In the genomic region with DNA sequence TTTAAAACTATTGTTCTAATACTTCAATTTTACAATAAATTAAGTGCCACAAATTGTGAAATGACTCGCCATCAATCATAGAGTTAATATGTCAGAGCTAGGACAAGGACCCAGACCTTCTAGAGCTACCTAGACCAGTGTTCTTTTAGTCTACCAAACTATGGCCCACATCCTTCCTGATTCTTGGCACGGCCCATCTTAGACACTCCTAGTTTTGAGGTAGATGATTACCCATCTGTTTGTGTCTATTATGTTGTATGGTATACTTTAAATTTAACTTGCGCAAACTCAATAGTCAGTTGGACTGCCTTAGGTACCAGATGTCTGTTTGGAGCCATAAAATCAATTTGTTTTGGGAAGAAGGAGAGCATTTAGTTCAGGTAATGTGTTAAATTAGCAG, we compare ENCODE assay signal across 25 cellular contexts. TPM values are rescaled to one million over a fixed set of nuclear protein-coding genes. Genes with fewer than 3 reads are reported as not detected.
"Had no signal": no experiment of that assay in that cellular context is flagged by ENCODE, and none has a peak within 500 bp of the region (broad histone marks: within the 10 kb centered on the region; RNA-seq: fewer than 3 reads in every experiment).

No MANE protein-coding gene starts in this region.

- H3K4me2 ChIP-seq: SK-N-SH had no signal

- H3K9ac ChIP-seq: SK-N-SH had no signal

- DNase-seq: KBM-7; MV-4-11; NCI-H1048; NCI-H1105; NCI-H1417; NCI-H1436 treated with DMSO at 0.1 percent for 48 hours; NCI-H1694; NCI-H187 treated with DMSO at 0.1 percent for 48 hours; NCI-H2029 treated with DMSO at 0.1 percent for 48 hours; NCI-H2171 treated with DMSO at 0.1 percent for 48 hours; NCI-H524; NCI-H526 treated with DMSO at 0.1 percent for 48 hours; NCI-H748 treated with DMSO at 0.1 percent for 48 hours; NK-92 treated with Interleukin-12 subunit alpha and Interleukin-12 subunit beta, amount 100 ng/mL, for 24 hours; PC-3; SHP77; SK-N-SH had no signal

- ATAC-seq: Panc1, PC-3 had no signal

- FAIRE-seq: HTR-8/SVneo had no signal

- H3K9me3 ChIP-seq: SK-N-SH had no signal

- H3K27ac ChIP-seq: HL-60, RWPE1 had no signal

RNA-seq across cellular contexts. Expression of a gene that starts 45.3 kb away (rescaled TPM):
- total RNA-seq: LHCN-M2, MCF 10A, OCI-LY7, PC-3, SK-MEL-5 had no signal
- polyA plus RNA-seq: SK-N-SH had no signal
